8 cellular contexts compared by ENCODE assay signal in genomic region chr3:151227438-151228290, GRCh38. TPM values are rescaled to one million over a fixed set of nuclear protein-coding genes. Genes with fewer than 3 reads are reported as not detected.
A peak's percentile ranks its signal among the peaks of the same experiment; 100 is the strongest.
DNase-seq lines count a peak whose midpoint lies in the region; ATAC-seq, FAIRE-seq and TF ChIP-seq lines count a peak whose summit lies in the region.

No MANE protein-coding gene starts in this region.

- H3K4me1 ChIP-seq in SJCRH30 (no peaks in the 10 kb centered on the region), osteoblast (ENCODE audit: insufficient read depth, low read length) (peaks cover 32% of the 10 kb centered on the region), testis (peaks cover 19% of the 10 kb centered on the region)

- H3K27me3 ChIP-seq in SJCRH30: peaks cover 4% of the 10 kb centered on the region; the same call in 1 of the 2 replicates
- no peaks in the 10 kb centered on the region for H3K27me3 ChIP-seq in osteoblast (ENCODE audit: insufficient read depth, low read length)
- H3K27me3 ChIP-seq in testis: no peaks in the 10 kb centered on the region

- H3K4me3 ChIP-seq in SJCRH30: no peak overlapping the region
- H3K4me3 ChIP-seq in osteoblast (ENCODE audit: insufficient read depth, low read length): no peak overlapping the region
- no peak overlapping the region for H3K4me3 ChIP-seq in testis

- peak; percentile 81 for ATAC-seq in GM21423 (IDR thresholded peaks at IDR 0.05; ENCODE audit: unreplicated experiment)

- peak overlapping the region; percentile 62 for H3K4me2 ChIP-seq in osteoblast (ENCODE audit: insufficient read depth, low read length)

- WGBS in testis, 2 donors: 48 to 50% methylated on average over 9 of the region's 9 CpGs

- H3K79me2 ChIP-seq in osteoblast (ENCODE audit: insufficient read depth, low read length): no peaks in the 10 kb centered on the region

- H4K20me1 ChIP-seq in osteoblast (ENCODE audit: insufficient read depth, low read length): no peaks in the 10 kb centered on the region

- FAIRE-seq in frontal cortex (lab: Jason Lieb, UNC): peak; percentile 19

- peak; percentile 11 for DNase-seq in DMS79 (lab: John Stamatoyannopoulos, UW)
- DNase-seq in HT-29 (ENCODE audit: low spot score): peak; percentile 92
- DNase-seq in SJCRH30: peak; percentile 25 to 75
- peak; percentile 73 for DNase-seq in activated gamma-delta T cell treated with anti-CD3 and anti-CD28 coated beads, Interleukin-2, amount 50 U/mL, for 16 hours (ENCODE audit: low read depth)
- DNase-seq in frontal cortex (ENCODE audit: low spot score in 2 of 2): peak; percentile 22 to 51
- DNase-seq in osteoblast (ENCODE audit: insufficient read length, low spot score, missing footprints): peak; percentile 71
- peak; percentile 83 for DNase-seq in testis

- no peak overlapping the region for H3K27ac ChIP-seq in SJCRH30
- peak overlapping the region; percentile 73 for H3K27ac ChIP-seq in osteoblast (ENCODE audit: low read depth, low read length)
- no peak overlapping the region for H3K27ac ChIP-seq in testis

- H3K36me3 ChIP-seq in SJCRH30 (no peaks in the 10 kb centered on the region), osteoblast (ENCODE audit: insufficient read depth, low read length) (no peaks in the 10 kb centered on the region), testis (ENCODE audit: low read depth, missing control alignments) (no peaks in the 10 kb centered on the region)

- intact Hi-C loops in testis (cut with DNase I; ENCODE audit: low total_unique reads): no loop called here

- no peak for TF ChIP-seq POLR2A in testis (IDR thresholded peaks at IDR 0.05)

- peak; percentile 97 for TF ChIP-seq CTCF in osteoblast (IDR thresholded peaks at IDR 0.05; ENCODE audit: extremely low read depth, low read depth, low read length)
- TF ChIP-seq CTCF in testis (IDR thresholded peaks at IDR 0.05): peak; percentile 70 to 88 (median 84)

- H3K9me3 ChIP-seq in SJCRH30 (replicated peaks) (no peaks in the 10 kb centered on the region), osteoblast (ENCODE audit: low read depth, low read length) (no peaks in the 10 kb centered on the region), testis (no peaks in the 10 kb centered on the region)

- no peak overlapping the region for H2AFZ ChIP-seq in osteoblast (ENCODE audit: low read length)

RNA-seq across cellular contexts. Expression of gene GPR171, which starts 24.6 kb away (rescaled TPM):
- total RNA-seq in HT-29 (2014; rRNA removed; shearing (Covaris generic)): not detected in 2 replicates
- not detected in 2 replicates for total RNA-seq in SJCRH30 (2014; rRNA removed; shearing (Covaris generic))
- total RNA-seq in frontal cortex: not detected
- not detected in 2 replicates for total RNA-seq in osteoblast
- under 1 TPM in 1 of 2 donors, not detected in 1; 0.62 TPM for total RNA-seq in testis
- polyA plus RNA-seq in testis (ENCODE audit: insufficient read depth, low read depth, low replicate concordance): 0.22 TPM

RNA-seq across cellular contexts. Expression of gene P2RY14, which starts 50.7 kb away (rescaled TPM):
- not detected in 2 replicates for total RNA-seq in HT-29 (2014; rRNA removed; shearing (Covaris generic))
- total RNA-seq in SJCRH30 (2014; rRNA removed; shearing (Covaris generic)): 0.04 TPM in 1 of 2 replicates, not detected in the other
- total RNA-seq in frontal cortex: 1.2 TPM
- total RNA-seq in osteoblast: not detected in 2 replicates
- under 1 TPM; 0.47 to 0.50 TPM for total RNA-seq in testis
- 0.79 TPM for polyA plus RNA-seq in testis (ENCODE audit: insufficient read depth, low read depth, low replicate concordance)

Comparison
In these comparisons a context has a peak if more than half of its experiments do, and no peak if none do; other contexts are left out.
1. DNase-seq: peak in every context shown above with its lines; median percentile 92 in HT-29; 83 in testis; 73 in activated gamma-delta T cell treated with anti-CD3 and anti-CD28 coated beads, Interleukin-2, amount 50 U/mL, for 16 hours; 71 in osteoblast; 50 in SJCRH30; 36 in frontal cortex; 11 in DMS79.